Comparison of ENCODE assay signal across 12 cellular contexts in the genomic region with DNA sequence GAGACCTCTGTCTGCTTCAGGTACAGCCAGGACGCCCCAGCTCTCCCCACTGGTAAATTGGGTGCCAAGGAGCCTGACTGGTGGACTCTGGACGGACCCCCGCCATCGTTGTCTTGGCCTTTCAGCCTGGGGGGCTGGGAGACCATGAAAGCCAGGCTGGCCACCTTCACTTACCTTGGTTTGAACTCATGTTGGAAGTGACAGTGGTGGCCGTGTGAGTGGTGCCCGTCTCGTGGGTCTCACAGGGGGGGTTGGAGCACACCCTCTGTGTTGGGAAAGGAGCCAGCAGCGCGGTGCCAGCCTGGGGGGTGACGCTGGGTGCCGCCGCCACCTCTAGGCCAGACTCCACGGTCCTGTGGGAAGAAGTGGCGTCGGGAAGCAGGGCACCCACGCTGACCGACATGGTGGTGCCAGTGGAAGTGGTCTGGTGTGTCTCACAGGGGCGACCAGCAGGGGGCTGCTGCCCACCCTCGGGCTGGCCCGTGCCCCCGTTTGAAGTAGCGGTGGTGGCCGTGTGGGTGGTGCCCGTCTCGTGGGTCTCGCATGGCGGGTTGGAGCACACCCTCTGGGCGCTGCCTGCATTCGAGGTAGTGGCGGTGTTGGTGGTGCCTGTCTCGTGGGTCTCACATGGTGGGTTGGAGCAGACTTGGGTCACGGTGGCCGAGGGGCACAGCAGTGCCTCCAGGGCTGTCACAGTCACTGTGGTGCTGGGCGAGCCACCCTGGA. TPM values are rescaled to one million over a fixed set of nuclear protein-coding genes. Genes with fewer than 3 reads are reported as not detected.
DNase-seq lines count a peak whose midpoint lies in the region; ATAC-seq and TF ChIP-seq lines count a peak whose summit lies in the region.
"Had no signal": no experiment of that assay in that cellular context is flagged by ENCODE, and none has a peak within 500 bp of the region (broad histone marks: within the 10 kb centered on the region; RNA-seq: fewer than 3 reads in every experiment).

No MANE protein-coding gene starts in this region.

- DNase-seq in activated naive CD4-positive, alpha-beta T cell treated with anti-CD3 and anti-CD28 coated beads for 36 hours = no peak
- no peak for DNase-seq in activated naive CD4-positive, alpha-beta T cell treated with Interleukin-2 at 50 U/mL for 16 hours
- DNase-seq in lower lobe of right lung (no peak), thoracic aorta (ENCODE audit: low spot score) (no peak), LoVo (ENCODE audit: low spot score) (no peak), NOMO-1 (lab: John Stamatoyannopoulos, UW; ENCODE audit: unreplicated experiment in 2 of 2) (no peak)
- DNase-seq in activated CD8-positive, alpha-beta memory T cell treated with anti-CD3 and anti-CD28 coated beads for 24 hours = no peak
- DNase-seq: SW 1271 had no signal

- H3K36me3 ChIP-seq in lower lobe of right lung (peaks cover 98% of the 10 kb centered on the region), thoracic aorta (peaks cover 23% of the 10 kb centered on the region)

- H3K4me3 ChIP-seq in lower lobe of right lung (no peak overlapping the region), thoracic aorta (peak overlapping the region; percentile 29)
- H3K4me3 ChIP-seq: body of pancreas, thyroid gland had no signal

- no peaks in the 10 kb centered on the region for H3K27me3 Mint-ChIP-seq in activated naive CD4-positive, alpha-beta T cell treated with anti-CD3 and anti-CD28 coated beads for 36 hours (ENCODE audit: low read depth)
- no peaks in the 10 kb centered on the region for H3K27me3 Mint-ChIP-seq in activated T-helper 17 cell treated with anti-CD3 and anti-CD28 coated beads, Interleukin-2, amount 50 U/mL, for 72 hours

- H3K4me3 Mint-ChIP-seq in activated naive CD4-positive, alpha-beta T cell treated with anti-CD3 and anti-CD28 coated beads for 36 hours = no peak overlapping the region
- no peak overlapping the region for H3K4me3 Mint-ChIP-seq in activated T-helper 17 cell treated with anti-CD3 and anti-CD28 coated beads, Interleukin-2, amount 50 U/mL, for 72 hours
- H3K4me3 Mint-ChIP-seq: activated T-cell treated with anti-CD3 and anti-CD28 coated beads, Interleukin-2, amount 50 U/mL, for 72 hours had no signal

- CTCF ChIA-PET in activated naive CD4-positive, alpha-beta T cell treated with anti-CD3 and anti-CD28 coated beads for 36 hours (lab: Charles Lee) = interaction anchor here (1.2 kb wide), 1 partner anchor 12 kb away, joined by 6 read pairs; no protein-coding TSS in a partner anchor

- H3K27me3 ChIP-seq in lower lobe of right lung (ENCODE audit: low read depth) = no peaks in the 10 kb centered on the region
- no peaks in the 10 kb centered on the region for H3K27me3 ChIP-seq in thoracic aorta (replicated peaks; ENCODE audit: insufficient read depth)
- H3K27me3 ChIP-seq: body of pancreas, thyroid gland had no signal

- peaks cover 20% of the 10 kb centered on the region for H3K4me1 Mint-ChIP-seq in activated naive CD4-positive, alpha-beta T cell treated with anti-CD3 and anti-CD28 coated beads for 36 hours (ENCODE audit: low read depth)
- no peaks in the 10 kb centered on the region for H3K4me1 Mint-ChIP-seq in activated T-helper 17 cell treated with anti-CD3 and anti-CD28 coated beads, Interleukin-2, amount 50 U/mL, for 72 hours

- no peaks in the 10 kb centered on the region for H3K9me3 ChIP-seq in lower lobe of right lung
- H3K9me3 ChIP-seq in thoracic aorta = no peaks in the 10 kb centered on the region
- H3K9me3 ChIP-seq: body of pancreas, thyroid gland had no signal

- H3K27ac ChIP-seq in lower lobe of right lung (peak overlapping the region; percentile 36), thoracic aorta (peak overlapping the region; percentile 76 to 81)
- H3K27ac ChIP-seq: body of pancreas, thyroid gland had no signal

- ATAC-seq in activated T-helper 17 cell treated with anti-CD3 and anti-CD28 coated beads, Interleukin-2, amount 50 U/mL, for 72 hours (replicated peaks) = peak; percentile 8
- ATAC-seq in lower lobe of right lung (no peak), thoracic aorta (ENCODE audit: insufficient number of reproducible peaks, low FRiP score, low read depth) (no peak)

- peak overlapping the region; percentile 56 for H3K27ac Mint-ChIP-seq in activated naive CD4-positive, alpha-beta T cell treated with anti-CD3 and anti-CD28 coated beads for 36 hours
- no peak overlapping the region for H3K27ac Mint-ChIP-seq in activated T-helper 17 cell treated with anti-CD3 and anti-CD28 coated beads, Interleukin-2, amount 50 U/mL, for 72 hours
- H3K27ac Mint-ChIP-seq: activated T-cell treated with anti-CD3 and anti-CD28 coated beads, Interleukin-2, amount 50 U/mL, for 72 hours had no signal

- intact Hi-C loops in activated naive CD4-positive, alpha-beta T cell treated with anti-CD3 and anti-CD28 coated beads for 36 hours (cut with micrococcal nuclease) = loop anchor here (1.0 kb wide), 1 partner anchor 190 kb away; a partner anchor contains a TSS
- intact Hi-C loops in lower lobe of right lung (cut with DNase I) = loop anchor here (10.0 kb wide), 1 partner anchor 189 kb away; a partner anchor contains a TSS

- peaks cover 21% of the 10 kb centered on the region for H3K36me3 Mint-ChIP-seq in activated naive CD4-positive, alpha-beta T cell treated with anti-CD3 and anti-CD28 coated beads for 36 hours (ENCODE audit: low read depth)
- H3K36me3 Mint-ChIP-seq in activated T-helper 17 cell treated with anti-CD3 and anti-CD28 coated beads, Interleukin-2, amount 50 U/mL, for 72 hours (ENCODE audit: low read depth) = peaks cover 82% of the 10 kb centered on the region

- no peaks in the 10 kb centered on the region for H3K9me3 Mint-ChIP-seq in activated naive CD4-positive, alpha-beta T cell treated with anti-CD3 and anti-CD28 coated beads for 36 hours
- no peaks in the 10 kb centered on the region for H3K9me3 Mint-ChIP-seq in activated T-helper 17 cell treated with anti-CD3 and anti-CD28 coated beads, Interleukin-2, amount 50 U/mL, for 72 hours
- H3K9me3 Mint-ChIP-seq: activated T-cell treated with anti-CD3 and anti-CD28 coated beads, Interleukin-2, amount 50 U/mL, for 72 hours had no signal

- no peak for TF ChIP-seq CTCF in lower lobe of right lung (IDR thresholded peaks at IDR 0.05)
- no peak for TF ChIP-seq CTCF in thoracic aorta (IDR thresholded peaks at IDR 0.05)

- peaks cover 5% of the 10 kb centered on the region for H3K4me1 ChIP-seq in lower lobe of right lung
- H3K4me1 ChIP-seq in thoracic aorta (ENCODE audit: control insufficient read depth in 1 of 2, low read depth in 2 of 2) = peaks cover 0 to 15% of the 10 kb centered on the region in 2 donors
- H3K4me1 ChIP-seq: body of pancreas, thyroid gland had no signal

RNA-seq across cellular contexts. Expression of a gene that starts 9.6 kb away (rescaled TPM):
- total RNA-seq in activated naive CD4-positive, alpha-beta T cell treated with anti-CD3 and anti-CD28 coated beads for 36 hours = 10 to 100 TPM; 11.3 to 13.1 TPM
- total RNA-seq in activated T-helper 17 cell treated with anti-CD3 and anti-CD28 coated beads, Interleukin-2, amount 50 U/mL, for 72 hours = 1 to 10 TPM; 4.7 to 4.9 TPM
- total RNA-seq in lower lobe of right lung (57.0 TPM), thoracic aorta (10 to 100 TPM; 11.2 to 21.4 TPM)

RNA-seq across cellular contexts. Expression of a gene that starts 17.6 kb away (rescaled TPM):
- total RNA-seq in activated naive CD4-positive, alpha-beta T cell treated with anti-CD3 and anti-CD28 coated beads for 36 hours = 10 to 100 TPM; 85.0 to 86.1 TPM
- 100 to 1,000 TPM in 1 of 2 donors, 10 to 100 TPM in 1; 85.5 to 134 TPM for total RNA-seq in activated T-helper 17 cell treated with anti-CD3 and anti-CD28 coated beads, Interleukin-2, amount 50 U/mL, for 72 hours
- 48.4 TPM for total RNA-seq in lower lobe of right lung
- total RNA-seq in thoracic aorta = 10 to 100 TPM; 51.6 to 58.9 TPM

RNA-seq across cellular contexts. Expression of a gene that starts 18.5 kb away (rescaled TPM):
- total RNA-seq in activated naive CD4-positive, alpha-beta T cell treated with anti-CD3 and anti-CD28 coated beads for 36 hours = 1 to 10 TPM; 6.2 to 6.7 TPM
- total RNA-seq in activated T-helper 17 cell treated with anti-CD3 and anti-CD28 coated beads, Interleukin-2, amount 50 U/mL, for 72 hours = 1 to 10 TPM; 7.1 to 7.8 TPM
- total RNA-seq in lower lobe of right lung = 7.6 TPM
- total RNA-seq in thoracic aorta = 10 to 100 TPM in 1 of 2 donors, under 1 TPM in 1; 0.78 to 23.4 TPM

RNA-seq across cellular contexts. Expression of a gene that starts 19.2 kb away (rescaled TPM):
- total RNA-seq in activated naive CD4-positive, alpha-beta T cell treated with anti-CD3 and anti-CD28 coated beads for 36 hours = 100 to 1,000 TPM; 120 to 121 TPM
- total RNA-seq in activated T-helper 17 cell treated with anti-CD3 and anti-CD28 coated beads, Interleukin-2, amount 50 U/mL, for 72 hours = 100 to 1,000 TPM in 1 of 2 donors, 10 to 100 TPM in 1; 74.7 to 146 TPM
- total RNA-seq in lower lobe of right lung = 69.2 TPM
- 10 to 100 TPM; 60.1 to 66.4 TPM for total RNA-seq in thoracic aorta

RNA-seq across cellular contexts. Expression of a gene that starts 28.0 kb away (rescaled TPM):
- total RNA-seq in activated naive CD4-positive, alpha-beta T cell treated with anti-CD3 and anti-CD28 coated beads for 36 hours = 100 to 1,000 TPM; 154 to 161 TPM
- 100 to 1,000 TPM; 105 to 147 TPM for total RNA-seq in activated T-helper 17 cell treated with anti-CD3 and anti-CD28 coated beads, Interleukin-2, amount 50 U/mL, for 72 hours
- total RNA-seq in lower lobe of right lung (70.7 TPM), thoracic aorta (10 to 100 TPM; 31.7 to 92.1 TPM)
